In genomic region chr2:202639233-202639632, GRCh38 we compare ENCODE assay signal across 18 cellular contexts. TPM values are rescaled to one million over a fixed set of nuclear protein-coding genes. Genes with fewer than 3 reads are reported as not detected.
A peak's percentile ranks its signal among the peaks of the same experiment; 100 is the strongest.
DNase-seq lines count a peak whose midpoint lies in the region; ATAC-seq, FAIRE-seq and TF ChIP-seq lines count a peak whose summit lies in the region.
"Had no signal": no experiment of that assay in that cellular context is flagged by ENCODE, and none has a peak within 500 bp of the region (broad histone marks: within the 10 kb centered on the region; RNA-seq: fewer than 3 reads in every experiment).

No MANE protein-coding gene starts in this region.

- peak overlapping the region; percentile 92 for H3K4me3 Mint-ChIP-seq in activated naive CD4-positive, alpha-beta T cell treated with anti-CD3 and anti-CD28 coated beads, Interleukin-2, amount 50 U/mL, for 24 hours
- peak overlapping the region; percentile 41 for H3K4me3 Mint-ChIP-seq in T-helper 17 cell
- no peak overlapping the region for H3K4me3 Mint-ChIP-seq in stimulated activated naive B cell treated with anti-CD40 and anti-IgM and Interleukin-4, amounts not matched to agents 10 μg/mL and 1 μg/mL and 100 μg/mL, for 72 hours

- no peak for TF ChIP-seq POLR2A in endothelial cell of umbilical vein (IDR thresholded peaks at IDR 0.05; ENCODE audit: low read depth, low read length)

- no peaks in the 10 kb centered on the region for H3K27me3 ChIP-seq in endothelial cell of umbilical vein (ENCODE audit: control insufficient read depth in 2 of 2, insufficient read depth in 2 of 2, low read length in 2 of 2)
- H3K27me3 ChIP-seq: adrenal gland, cardiac muscle cell had no signal

- dilution Hi-C loops in endothelial cell of umbilical vein (cut with MboI; ENCODE audit: extremely low pct_ligation_motif_present, low sequenced_read_pairs): no loop called here

- H3K36me3 ChIP-seq in endothelial cell of umbilical vein (ENCODE audit: control insufficient read depth in 2 of 2, extremely low read depth in 1 of 2, insufficient read depth in 2 of 2, low read length in 2 of 2): no peaks in the 10 kb centered on the region
- H3K36me3 ChIP-seq: adrenal gland, cardiac muscle cell had no signal

- H3K36me3 Mint-ChIP-seq in activated naive CD4-positive, alpha-beta T cell treated with anti-CD3 and anti-CD28 coated beads, Interleukin-2, amount 50 U/mL, for 24 hours: no peaks in the 10 kb centered on the region
- no peaks in the 10 kb centered on the region for H3K36me3 Mint-ChIP-seq in T-helper 17 cell (ENCODE audit: low read depth)
- peaks cover 3 to 5% of the 10 kb centered on the region in 2 donors for H3K36me3 Mint-ChIP-seq in stimulated activated naive B cell treated with anti-CD40 and anti-IgM and Interleukin-4, amounts not matched to agents 10 μg/mL and 1 μg/mL and 100 μg/mL, for 72 hours
- H3K36me3 Mint-ChIP-seq: activated CD8-positive, alpha-beta memory T cell treated with anti-CD3 and anti-CD28 coated beads, Interleukin-2, amount 10 ng/mL, durations not matched to agents 7 days and 5 days had no signal

- peaks cover 58% of the 10 kb centered on the region for H3K4me1 Mint-ChIP-seq in activated naive CD4-positive, alpha-beta T cell treated with anti-CD3 and anti-CD28 coated beads, Interleukin-2, amount 50 U/mL, for 24 hours
- H3K4me1 Mint-ChIP-seq in T-helper 17 cell: peaks cover 31% of the 10 kb centered on the region
- H3K4me1 Mint-ChIP-seq in stimulated activated naive B cell treated with anti-CD40 and anti-IgM and Interleukin-4, amounts not matched to agents 10 μg/mL and 1 μg/mL and 100 μg/mL, for 72 hours: peaks cover 29 to 53% of the 10 kb centered on the region in 2 donors

- H3K4me3 ChIP-seq in endothelial cell of umbilical vein (replicated peaks in 1 of 3; ENCODE audit: insufficient read depth in 1 of 3, low read depth in 1 of 3, low read length in 3 of 3): no peak overlapping the region
- H3K4me3 ChIP-seq: adrenal gland, cardiac muscle cell had no signal

- H3K79me2 ChIP-seq in endothelial cell of umbilical vein (ENCODE audit: control insufficient read depth, insufficient read depth, low read length): peaks cover 2% of the 10 kb centered on the region

- H3K9me3 ChIP-seq in T-helper 17 cell (ENCODE audit: control insufficient read depth, low read length, poor library complexity, severe bottlenecking) (no peaks in the 10 kb centered on the region), endothelial cell of umbilical vein (replicated peaks; ENCODE audit: control insufficient read depth, insufficient read depth, low read length) (no peaks in the 10 kb centered on the region)
- H3K9me3 ChIP-seq: adrenal gland, Caco-2 had no signal

- CTCF ChIA-PET in endothelial cell of umbilical vein (lab: Charles Lee): no interaction called here

- H3K9me3 Mint-ChIP-seq in activated naive CD4-positive, alpha-beta T cell treated with anti-CD3 and anti-CD28 coated beads, Interleukin-2, amount 50 U/mL, for 24 hours: peaks cover 5% of the 10 kb centered on the region
- H3K9me3 Mint-ChIP-seq in stimulated activated naive B cell treated with anti-CD40 and anti-IgM and Interleukin-4, amounts not matched to agents 10 μg/mL and 1 μg/mL and 100 μg/mL, for 72 hours: no peaks in the 10 kb centered on the region

- intact Hi-C loops in endothelial cell of umbilical vein (cut with micrococcal nuclease): loop anchor here (10.0 kb wide), 2 partner anchors 376 to 1046 kb away; partner anchors contain the start of gene NBEAL1

- peak overlapping the region; percentile 98 for H3K27ac Mint-ChIP-seq in activated naive CD4-positive, alpha-beta T cell treated with anti-CD3 and anti-CD28 coated beads, Interleukin-2, amount 50 U/mL, for 24 hours
- peak overlapping the region; percentile 72 for H3K27ac Mint-ChIP-seq in T-helper 17 cell
- peak overlapping the region; percentile 39 for H3K27ac Mint-ChIP-seq in stimulated activated naive B cell treated with anti-CD40 and anti-IgM and Interleukin-4, amounts not matched to agents 10 μg/mL and 1 μg/mL and 100 μg/mL, for 72 hours
- H3K27ac Mint-ChIP-seq: activated CD8-positive, alpha-beta memory T cell treated with anti-CD3 and anti-CD28 coated beads, Interleukin-2, amount 10 ng/mL, durations not matched to agents 7 days and 5 days had no signal

- no peak overlapping the region for H3K9ac ChIP-seq in endothelial cell of umbilical vein (replicated peaks; ENCODE audit: extremely low read depth, insufficient read depth, low read length)

- no peak overlapping the region for H2AFZ ChIP-seq in endothelial cell of umbilical vein (ENCODE audit: low read depth, low read length)

- peak; percentile 57 for FAIRE-seq in endothelial cell of umbilical vein (lab: Jason Lieb, UNC)

- no peaks in the 10 kb centered on the region for H3K9me1 ChIP-seq in endothelial cell of umbilical vein (replicated peaks; ENCODE audit: control insufficient read depth, extremely low read depth, insufficient read depth, low read length)

- ATAC-seq in T-helper 17 cell: no peak
- no peak for ATAC-seq in stimulated activated naive B cell treated with anti-CD40 and anti-IgM and Interleukin-4, amounts not matched to agents 10 μg/mL and 1 μg/mL and 100 μg/mL, for 72 hours (replicated peaks)
- ATAC-seq: activated CD8-positive, alpha-beta memory T cell treated with anti-CD3 and anti-CD28 coated beads, Interleukin-2, amount 10 ng/mL, durations not matched to agents 7 days and 5 days had no signal

- no peak for TF ChIP-seq CTCF in endothelial cell of umbilical vein (IDR thresholded peaks at IDR 0.05; ENCODE audit: extremely low read depth in 1 of 2, insufficient read depth in 1 of 2, low read depth in 1 of 2, low read length in 2 of 2)

- POLR2A ChIA-PET in endothelial cell of umbilical vein (lab: Charles Lee): no interaction called here

- no peak overlapping the region for H3K27ac ChIP-seq in endothelial cell of umbilical vein (ENCODE audit: insufficient read depth, low read depth, low read length)
- H3K27ac ChIP-seq: adrenal gland, cardiac muscle cell, HL-60, RWPE1 had no signal

- H3K4me2 ChIP-seq in endothelial cell of umbilical vein (ENCODE audit: insufficient read depth, low read length): no peak overlapping the region

- DNase-seq in activated naive CD4-positive, alpha-beta T cell (lab: John Stamatoyannopoulos, UW): no peak
- no peak for DNase-seq in T-helper 17 cell
- DNase-seq in endothelial cell of umbilical vein (ENCODE audit: low read depth, low spot score): no peak
- DNase-seq in stimulated activated naive B cell treated with anti-CD40 and anti-IgM and Interleukin-4, amounts not matched to agents 10 μg/mL and 1 μg/mL and 100 μg/mL, for 72 hours: no peak
- no peak for DNase-seq in activated gamma-delta T cell (lab: John Stamatoyannopoulos, UW)
- no peak for DNase-seq in central memory CD4-positive, alpha-beta T cell
- no peak for DNase-seq in HK-2 (ENCODE audit: unreplicated experiment)
- DNase-seq: activated CD8-positive, alpha-beta memory T cell treated with anti-CD3 and anti-CD28 coated beads, Interleukin-2, amount 10 ng/mL, durations not matched to agents 7 days and 5 days; adrenal gland; Caco-2; glutamatergic neuron; NCI-H2029 treated with DMSO at 0.1 percent for 48 hours; NCI-H446 treated with DMSO at 0.1 percent for 48 hours; substantia nigra had no signal

- H4K20me1 ChIP-seq in endothelial cell of umbilical vein (replicated peaks; ENCODE audit: control insufficient read depth, extremely low read depth, insufficient read depth, low read length): no peaks in the 10 kb centered on the region

- H3K27me3 Mint-ChIP-seq in activated naive CD4-positive, alpha-beta T cell treated with anti-CD3 and anti-CD28 coated beads, Interleukin-2, amount 50 U/mL, for 24 hours: no peaks in the 10 kb centered on the region
- no peaks in the 10 kb centered on the region for H3K27me3 Mint-ChIP-seq in T-helper 17 cell
- H3K27me3 Mint-ChIP-seq in stimulated activated naive B cell treated with anti-CD40 and anti-IgM and Interleukin-4, amounts not matched to agents 10 μg/mL and 1 μg/mL and 100 μg/mL, for 72 hours: no peaks in the 10 kb centered on the region
- H3K27me3 Mint-ChIP-seq: activated CD8-positive, alpha-beta memory T cell treated with anti-CD3 and anti-CD28 coated beads, Interleukin-2, amount 10 ng/mL, durations not matched to agents 7 days and 5 days had no signal

- H3K4me1 ChIP-seq in endothelial cell of umbilical vein (ENCODE audit: control insufficient read depth, extremely low read depth, insufficient read depth, low read length): peaks cover 19% of the 10 kb centered on the region

- BruUV-seq in endothelial cell of umbilical vein (replicated peaks; lab: Mats Ljungman, UMichigan): no TSS peak

TF ChIP-seq in endothelial cell of umbilical vein, 7 proteins besides CTCF, POLR2A, EP300 and RAD21:
- no peak for TF ChIP-seq EZH2 (IDR thresholded peaks at IDR 0.05; ENCODE audit: borderline replicate concordance, low read depth, low read length, severe bottlenecking)
- no peak for TF ChIP-seq JUN (IDR thresholded peaks at IDR 0.05; ENCODE audit: borderline replicate concordance, insufficient read depth, insufficient read length, low read depth)
- no peak for TF ChIP-seq MAX (IDR thresholded peaks at IDR 0.05; ENCODE audit: insufficient read depth, insufficient read length)
- no peak for TF ChIP-seq POLR2AphosphoS5 (IDR thresholded peaks at IDR 0.05; ENCODE audit: insufficient read depth, low read depth, low read length)
- TF ChIP-seq GATA2 (IDR thresholded peaks at IDR 0.05; ENCODE audit: insufficient read depth, insufficient read length, low read depth, low read length): no peak
- TF ChIP-seq FOS (IDR thresholded peaks at IDR 0.05; ENCODE audit: borderline replicate concordance, insufficient read depth, low read length): no peak

RNA-seq across cellular contexts. Expression of gene FAM117B, which starts 4.5 kb away (rescaled TPM):
- total RNA-seq in T-helper 17 cell (10 to 100 TPM; 20.1 to 22.8 TPM), endothelial cell of umbilical vein (5.7 and 7.0 TPM in 2 replicates)
- polyA plus RNA-seq in endothelial cell of umbilical vein: 1.1 and 1.3 TPM in 2 replicates
- 1.6 and 1.8 TPM in 2 replicates for polyA plus RNA-seq in endothelial cell of umbilical vein (2011; cell fraction: cytosol; rRNA removed)
- polyA plus RNA-seq in endothelial cell of umbilical vein (2011; cell fraction: nucleus; rRNA removed): 2.2 TPM in 2 replicates
- 2.4 and 2.8 TPM in 2 replicates for polyA plus RNA-seq in endothelial cell of umbilical vein (2012)
- 3.4 and 3.5 TPM in 2 replicates for polyA minus RNA-seq in endothelial cell of umbilical vein
- polyA minus RNA-seq in endothelial cell of umbilical vein (2011; cell fraction: cytosol; rRNA and poly(A)+ RNA removed): 4.7 TPM
- 4.5 and 4.6 TPM in 2 replicates for polyA minus RNA-seq in endothelial cell of umbilical vein (2011; cell fraction: nucleus; rRNA and poly(A)+ RNA removed)

Comparison
In these comparisons a context has a peak if more than half of its experiments do, and no peak if none do; other contexts are left out.
1. H3K27ac Mint-ChIP-seq: peak in every context shown above with its lines; median percentile 98 in activated naive CD4-positive, alpha-beta T cell treated with anti-CD3 and anti-CD28 coated beads, Interleukin-2, amount 50 U/mL, for 24 hours; 72 in T-helper 17 cell; 39 in stimulated activated naive B cell treated with anti-CD40 and anti-IgM and Interleukin-4, amounts not matched to agents 10 μg/mL and 1 μg/mL and 100 μg/mL, for 72 hours.
2. H3K4me3 Mint-ChIP-seq: peak in activated naive CD4-positive, alpha-beta T cell treated with anti-CD3 and anti-CD28 coated beads, Interleukin-2, amount 50 U/mL, for 24 hours (single experiment) and T-helper 17 cell (single experiment); none in stimulated activated naive B cell treated with anti-CD40 and anti-IgM and Interleukin-4, amounts not matched to agents 10 μg/mL and 1 μg/mL and 100 μg/mL, for 72 hours (0 of 2).